ENCODE assay signal across 1 cellular context in the genomic region with DNA sequence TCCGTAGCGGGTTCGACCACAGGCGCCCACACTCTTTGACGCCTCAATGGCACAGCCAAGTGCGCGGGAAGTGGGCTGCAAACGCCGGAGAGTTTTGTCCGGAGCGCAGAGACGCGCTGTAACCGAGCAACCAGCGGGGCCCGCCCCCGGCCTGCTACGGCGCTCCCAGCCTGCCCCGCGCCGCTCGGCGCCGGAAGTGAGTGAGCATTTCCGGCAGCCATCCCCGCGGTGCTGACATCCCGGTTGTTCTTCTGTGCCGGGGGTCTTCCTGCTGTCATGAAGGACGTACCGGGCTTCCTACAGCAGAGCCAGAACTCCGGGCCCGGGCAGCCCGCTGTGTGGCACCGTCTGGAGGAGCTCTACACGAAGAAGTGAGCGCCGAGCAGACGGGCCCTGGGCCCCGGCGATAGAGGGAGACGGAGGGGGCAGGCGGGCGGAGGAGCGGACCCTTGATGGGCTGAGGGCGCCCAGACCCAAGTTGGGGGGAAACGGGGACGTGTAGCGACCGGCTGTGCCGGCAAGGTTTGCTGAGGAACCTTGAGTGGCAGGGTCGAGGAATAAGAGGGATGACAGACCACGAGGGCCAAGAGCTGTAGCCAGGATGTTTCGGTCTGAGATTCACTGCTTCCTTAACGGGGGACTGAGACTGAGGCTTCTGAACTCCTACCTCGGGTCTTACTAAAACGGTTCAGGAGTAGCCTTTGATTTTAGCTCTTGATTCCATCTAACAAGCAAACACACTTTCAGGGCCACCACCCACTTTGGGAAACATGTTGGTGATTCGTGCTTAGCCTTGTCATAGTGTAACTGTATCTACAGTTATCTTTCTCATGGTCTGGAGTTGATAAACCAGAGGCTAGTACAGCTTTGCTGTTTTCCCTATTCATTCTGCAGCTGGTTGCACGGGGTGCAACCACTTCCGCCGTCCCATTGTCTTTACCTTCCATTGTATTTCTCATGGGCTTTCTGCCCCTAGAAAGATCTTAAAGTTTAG.
A peak's percentile ranks its signal among the peaks of the same experiment; 100 is the strongest.
TF ChIP-seq lines count a peak whose summit lies in the region.

A gene (plus strand): TSS at position 203 of the 994 bp plus-strand sequence. CDS start 74 bp downstream, at position 277.

TF ChIP-seq in K562, 482 proteins besides CTCF, POLR2A, EP300 and RAD21 (continued from another document and continues in another):
- TF ChIP-seq, protein P1, sequence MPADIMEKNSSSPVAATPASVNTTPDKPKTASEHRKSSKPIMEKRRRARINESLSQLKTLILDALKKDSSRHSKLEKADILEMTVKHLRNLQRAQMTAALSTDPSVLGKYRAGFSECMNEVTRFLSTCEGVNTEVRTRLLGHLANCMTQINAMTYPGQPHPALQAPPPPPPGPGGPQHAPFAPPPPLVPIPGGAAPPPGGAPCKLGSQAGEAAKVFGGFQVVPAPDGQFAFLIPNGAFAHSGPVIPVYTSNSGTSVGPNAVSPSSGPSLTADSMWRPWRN (IDR thresholded peaks at IDR 0.05; ENCODE audit: low read depth) = no peak
- TF ChIP-seq HMG20B (CRISPR knock-in tag; IDR thresholded peaks at IDR 0.05) = no peak
- peak; percentile 9; the same call in 1 of the 2 replicates for TF ChIP-seq TOE1 (IDR thresholded peaks at IDR 0.05; ENCODE audit: borderline replicate concordance)
- TF ChIP-seq TOE1 (CRISPR knock-in tag; IDR thresholded peaks at IDR 0.05; ENCODE audit: borderline replicate concordance, low read depth) = peak; percentile 16; the same call in 1 of the 2 replicates
- no peak for TF ChIP-seq ZNF239 (CRISPR knock-in tag; IDR thresholded peaks at IDR 0.05)
- peak; percentile 70; the same call in 1 of the 2 replicates for TF ChIP-seq TGIF2 (CRISPR knock-in tag; IDR thresholded peaks at IDR 0.05)
- TF ChIP-seq SMAD3 (CRISPR knock-in tag; conservative IDR thresholded peaks at IDR 0.05) = no peak
- no peak for TF ChIP-seq SRSF1 (IDR thresholded peaks at IDR 0.05; ENCODE audit: low read depth, low read length)
- no peak for TF ChIP-seq FIP1L1 (IDR thresholded peaks at IDR 0.05; ENCODE audit: low read depth, low read length, poor library complexity, severe bottlenecking)
- no peak for TF ChIP-seq ZNF77 (CRISPR knock-in tag; IDR thresholded peaks at IDR 0.05)
- peak; percentile 46; the same call in 1 of the 2 replicates for TF ChIP-seq ZNF431 (CRISPR knock-in tag; IDR thresholded peaks at IDR 0.05)
- TF ChIP-seq FOXP1 (CRISPR knock-in tag; IDR thresholded peaks at IDR 0.05) = no peak
- peak; percentile 68 to 72 for TF ChIP-seq NRF1 (conservative IDR thresholded peaks at IDR 0.05 in 1 of 2, IDR thresholded peaks at IDR 0.05 in 1 of 2)
- no peak for TF ChIP-seq RCOR1 (IDR thresholded peaks at IDR 0.05; ENCODE audit: borderline replicate concordance in 1 of 2, low read depth in 2 of 2, low read length in 2 of 2)
- TF ChIP-seq, protein P2, sequence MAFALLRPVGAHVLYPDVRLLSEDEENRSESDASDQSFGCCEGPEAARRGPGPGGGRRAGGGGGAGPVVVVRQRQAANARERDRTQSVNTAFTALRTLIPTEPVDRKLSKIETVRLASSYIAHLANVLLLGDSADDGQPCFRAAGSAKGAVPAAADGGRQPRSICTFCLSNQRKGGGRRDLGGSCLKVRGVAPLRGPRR (CRISPR knock-in tag; IDR thresholded peaks at IDR 0.05) = no peak
- peak; percentile 45 for TF ChIP-seq NCOA1 (IDR thresholded peaks at IDR 0.05; ENCODE audit: low read depth)
- TF ChIP-seq ZNF23 (CRISPR knock-in tag; IDR thresholded peaks at IDR 0.05) = no peak
- TF ChIP-seq SAP30 (IDR thresholded peaks at IDR 0.05; ENCODE audit: borderline replicate concordance, insufficient read depth, low read depth, low read length, poor library complexity, severe bottlenecking) = peak; percentile 95
- no peak for TF ChIP-seq TCF7 (IDR thresholded peaks at IDR 0.05; ENCODE audit: borderline replicate concordance)
- TF ChIP-seq TBL1XR1 (IDR thresholded peaks at IDR 0.05; ENCODE audit: low read length in 2 of 2) = no peak
- TF ChIP-seq MYBL2 (IDR thresholded peaks at IDR 0.05; ENCODE audit: low read depth) = no peak
- TF ChIP-seq MYBL2 (CRISPR knock-in tag; IDR thresholded peaks at IDR 0.05; ENCODE audit: borderline replicate concordance) = no peak
- TF ChIP-seq ZNF140 (CRISPR knock-in tag; IDR thresholded peaks at IDR 0.05) = no peak
- TF ChIP-seq ETV5 (CRISPR knock-in tag; IDR thresholded peaks at IDR 0.05; ENCODE audit: low read depth) = peak; percentile 89
- no peak for TF ChIP-seq ZNF217 (CRISPR knock-in tag; IDR thresholded peaks at IDR 0.05)
- TF ChIP-seq SIX5 (IDR thresholded peaks at IDR 0.05; ENCODE audit: borderline replicate concordance in 1 of 2, insufficient read depth in 1 of 2, low read depth in 1 of 2, low read length in 2 of 2) = no peak
- TF ChIP-seq TAL1 (IDR thresholded peaks at IDR 0.05) = no peak
- TF ChIP-seq, protein P3, sequence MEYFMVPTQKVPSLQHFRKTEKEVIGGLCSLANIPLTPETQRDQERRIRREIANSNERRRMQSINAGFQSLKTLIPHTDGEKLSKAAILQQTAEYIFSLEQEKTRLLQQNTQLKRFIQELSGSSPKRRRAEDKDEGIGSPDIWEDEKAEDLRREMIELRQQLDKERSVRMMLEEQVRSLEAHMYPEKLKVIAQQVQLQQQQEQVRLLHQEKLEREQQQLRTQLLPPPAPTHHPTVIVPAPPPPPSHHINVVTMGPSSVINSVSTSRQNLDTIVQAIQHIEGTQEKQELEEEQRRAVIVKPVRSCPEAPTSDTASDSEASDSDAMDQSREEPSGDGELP (CRISPR knock-in tag; IDR thresholded peaks at IDR 0.05; ENCODE audit: borderline replicate concordance) = peak; percentile 72
- peak; percentile 50; the same call in 1 of the 2 replicates for TF ChIP-seq TEAD4 (IDR thresholded peaks at IDR 0.05; ENCODE audit: low read length)
- TF ChIP-seq TEAD4 (CRISPR knock-in tag; IDR thresholded peaks at IDR 0.05; ENCODE audit: borderline replicate concordance) = no peak
- 0 out of 2 replicates have a peak, but pooled peaks have one; percentile 76 for TF ChIP-seq EGR1 (conservative IDR thresholded peaks at IDR 0.05)
- TF ChIP-seq SUPT5H (IDR thresholded peaks at IDR 0.05) = peak; percentile 83
- no peak for TF ChIP-seq MYC (IDR thresholded peaks at IDR 0.05; ENCODE audit: low read depth, low read length)
- TF ChIP-seq MYC (CRISPR knock-in tag; IDR thresholded peaks at IDR 0.05; ENCODE audit: borderline replicate concordance, low read depth) = no peak
- no peak for TF ChIP-seq RFX5 (IDR thresholded peaks at IDR 0.05; ENCODE audit: low read depth, low read length)
- no peak for TF ChIP-seq ZFP36 (IDR thresholded peaks at IDR 0.05; ENCODE audit: low read depth, low read length, partially characterized antibody)
- TF ChIP-seq POLR2AphosphoS2 (IDR thresholded peaks at IDR 0.05; ENCODE audit: low read length) = peak; percentile 40; the same call in 1 of the 2 replicates
- TF ChIP-seq SP1 (CRISPR knock-in tag; IDR thresholded peaks at IDR 0.05) = peak; percentile 79
- 0 out of 2 replicates have a peak, but pooled peaks have one; percentile 66 for TF ChIP-seq KLF1 (tag; IDR thresholded peaks at IDR 0.05)
- TF ChIP-seq, protein P4, sequence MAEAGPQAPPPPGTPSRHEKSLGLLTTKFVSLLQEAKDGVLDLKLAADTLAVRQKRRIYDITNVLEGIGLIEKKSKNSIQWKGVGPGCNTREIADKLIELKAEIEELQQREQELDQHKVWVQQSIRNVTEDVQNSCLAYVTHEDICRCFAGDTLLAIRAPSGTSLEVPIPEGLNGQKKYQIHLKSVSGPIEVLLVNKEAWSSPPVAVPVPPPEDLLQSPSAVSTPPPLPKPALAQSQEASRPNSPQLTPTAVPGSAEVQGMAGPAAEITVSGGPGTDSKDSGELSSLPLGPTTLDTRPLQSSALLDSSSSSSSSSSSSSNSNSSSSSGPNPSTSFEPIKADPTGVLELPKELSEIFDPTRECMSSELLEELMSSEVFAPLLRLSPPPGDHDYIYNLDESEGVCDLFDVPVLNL (CRISPR knock-in tag; IDR thresholded peaks at IDR 0.05; ENCODE audit: low read depth) = no peak
- no peak for TF ChIP-seq STAG1 (CRISPR knock-in tag; IDR thresholded peaks at IDR 0.05; ENCODE audit: borderline replicate concordance)
- TF ChIP-seq, protein P5, sequence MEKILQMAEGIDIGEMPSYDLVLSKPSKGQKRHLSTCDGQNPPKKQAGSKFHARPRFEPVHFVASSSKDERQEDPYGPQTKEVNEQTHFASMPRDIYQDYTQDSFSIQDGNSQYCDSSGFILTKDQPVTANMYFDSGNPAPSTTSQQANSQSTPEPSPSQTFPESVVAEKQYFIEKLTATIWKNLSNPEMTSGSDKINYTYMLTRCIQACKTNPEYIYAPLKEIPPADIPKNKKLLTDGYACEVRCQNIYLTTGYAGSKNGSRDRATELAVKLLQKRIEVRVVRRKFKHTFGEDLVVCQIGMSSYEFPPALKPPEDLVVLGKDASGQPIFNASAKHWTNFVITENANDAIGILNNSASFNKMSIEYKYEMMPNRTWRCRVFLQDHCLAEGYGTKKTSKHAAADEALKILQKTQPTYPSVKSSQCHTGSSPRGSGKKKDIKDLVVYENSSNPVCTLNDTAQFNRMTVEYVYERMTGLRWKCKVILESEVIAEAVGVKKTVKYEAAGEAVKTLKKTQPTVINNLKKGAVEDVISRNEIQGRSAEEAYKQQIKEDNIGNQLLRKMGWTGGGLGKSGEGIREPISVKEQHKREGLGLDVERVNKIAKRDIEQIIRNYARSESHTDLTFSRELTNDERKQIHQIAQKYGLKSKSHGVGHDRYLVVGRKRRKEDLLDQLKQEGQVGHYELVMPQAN (IDR thresholded peaks at IDR 0.05; ENCODE audit: borderline replicate concordance) = peak; percentile 97
- TF ChIP-seq, protein P6, sequence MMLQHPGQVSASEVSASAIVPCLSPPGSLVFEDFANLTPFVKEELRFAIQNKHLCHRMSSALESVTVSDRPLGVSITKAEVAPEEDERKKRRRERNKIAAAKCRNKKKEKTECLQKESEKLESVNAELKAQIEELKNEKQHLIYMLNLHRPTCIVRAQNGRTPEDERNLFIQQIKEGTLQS (IDR thresholded peaks at IDR 0.05) = no peak
- TF ChIP-seq, protein P6 (CRISPR knock-in tag; conservative IDR thresholded peaks at IDR 0.05) = peak; percentile 43; the same call in 1 of the 2 replicates
- TF ChIP-seq ZNF184 (CRISPR knock-in tag; IDR thresholded peaks at IDR 0.05) = no peak
- TF ChIP-seq DACH1 (IDR thresholded peaks at IDR 0.05; ENCODE audit: partially characterized antibody) = no peak
- TF ChIP-seq, protein P7, sequence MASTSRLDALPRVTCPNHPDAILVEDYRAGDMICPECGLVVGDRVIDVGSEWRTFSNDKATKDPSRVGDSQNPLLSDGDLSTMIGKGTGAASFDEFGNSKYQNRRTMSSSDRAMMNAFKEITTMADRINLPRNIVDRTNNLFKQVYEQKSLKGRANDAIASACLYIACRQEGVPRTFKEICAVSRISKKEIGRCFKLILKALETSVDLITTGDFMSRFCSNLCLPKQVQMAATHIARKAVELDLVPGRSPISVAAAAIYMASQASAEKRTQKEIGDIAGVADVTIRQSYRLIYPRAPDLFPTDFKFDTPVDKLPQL (IDR thresholded peaks at IDR 0.05; ENCODE audit: extremely low read depth, insufficient read length) = no peak
- no peak for TF ChIP-seq NCOA6 (IDR thresholded peaks at IDR 0.05)
- peak; percentile 93 for TF ChIP-seq RBFOX2 (IDR thresholded peaks at IDR 0.05; ENCODE audit: low read depth, low read length)
- no peak for TF ChIP-seq ZNF785 (CRISPR knock-in tag; IDR thresholded peaks at IDR 0.05)
- TF ChIP-seq, protein P8, sequence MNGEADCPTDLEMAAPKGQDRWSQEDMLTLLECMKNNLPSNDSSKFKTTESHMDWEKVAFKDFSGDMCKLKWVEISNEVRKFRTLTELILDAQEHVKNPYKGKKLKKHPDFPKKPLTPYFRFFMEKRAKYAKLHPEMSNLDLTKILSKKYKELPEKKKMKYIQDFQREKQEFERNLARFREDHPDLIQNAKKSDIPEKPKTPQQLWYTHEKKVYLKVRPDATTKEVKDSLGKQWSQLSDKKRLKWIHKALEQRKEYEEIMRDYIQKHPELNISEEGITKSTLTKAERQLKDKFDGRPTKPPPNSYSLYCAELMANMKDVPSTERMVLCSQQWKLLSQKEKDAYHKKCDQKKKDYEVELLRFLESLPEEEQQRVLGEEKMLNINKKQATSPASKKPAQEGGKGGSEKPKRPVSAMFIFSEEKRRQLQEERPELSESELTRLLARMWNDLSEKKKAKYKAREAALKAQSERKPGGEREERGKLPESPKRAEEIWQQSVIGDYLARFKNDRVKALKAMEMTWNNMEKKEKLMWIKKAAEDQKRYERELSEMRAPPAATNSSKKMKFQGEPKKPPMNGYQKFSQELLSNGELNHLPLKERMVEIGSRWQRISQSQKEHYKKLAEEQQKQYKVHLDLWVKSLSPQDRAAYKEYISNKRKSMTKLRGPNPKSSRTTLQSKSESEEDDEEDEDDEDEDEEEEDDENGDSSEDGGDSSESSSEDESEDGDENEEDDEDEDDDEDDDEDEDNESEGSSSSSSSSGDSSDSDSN (IDR thresholded peaks at IDR 0.05; ENCODE audit: borderline replicate concordance in 1 of 2, low read depth in 2 of 2, low read length in 2 of 2) = peak in 1 of 2 experiments; percentile 48; a peak in 1 of 4 replicates
- TF ChIP-seq HNRNPLL (IDR thresholded peaks at IDR 0.05; ENCODE audit: low read depth, low read length, poor library complexity, severe bottlenecking) = peak; percentile 91
- no peak for TF ChIP-seq PHTF2 (CRISPR knock-in tag; IDR thresholded peaks at IDR 0.05)
- TF ChIP-seq ZBTB7A (IDR thresholded peaks at IDR 0.05; ENCODE audit: borderline replicate concordance, control insufficient read depth, low read depth, low read length) = peak; percentile 36; the same call in 1 of the 2 replicates
- no peak for TF ChIP-seq MED1 (CRISPR knock-in tag; IDR thresholded peaks at IDR 0.05; ENCODE audit: borderline replicate concordance)
- no peak for TF ChIP-seq ZSCAN29 (IDR thresholded peaks at IDR 0.05)
- no peak for TF ChIP-seq STAT5B (CRISPR knock-in tag; IDR thresholded peaks at IDR 0.05)
- TF ChIP-seq FOXA3 (CRISPR knock-in tag; conservative IDR thresholded peaks at IDR 0.05 in 1 of 2, IDR thresholded peaks at IDR 0.05 in 1 of 2) = no peak
- TF ChIP-seq, protein P9, sequence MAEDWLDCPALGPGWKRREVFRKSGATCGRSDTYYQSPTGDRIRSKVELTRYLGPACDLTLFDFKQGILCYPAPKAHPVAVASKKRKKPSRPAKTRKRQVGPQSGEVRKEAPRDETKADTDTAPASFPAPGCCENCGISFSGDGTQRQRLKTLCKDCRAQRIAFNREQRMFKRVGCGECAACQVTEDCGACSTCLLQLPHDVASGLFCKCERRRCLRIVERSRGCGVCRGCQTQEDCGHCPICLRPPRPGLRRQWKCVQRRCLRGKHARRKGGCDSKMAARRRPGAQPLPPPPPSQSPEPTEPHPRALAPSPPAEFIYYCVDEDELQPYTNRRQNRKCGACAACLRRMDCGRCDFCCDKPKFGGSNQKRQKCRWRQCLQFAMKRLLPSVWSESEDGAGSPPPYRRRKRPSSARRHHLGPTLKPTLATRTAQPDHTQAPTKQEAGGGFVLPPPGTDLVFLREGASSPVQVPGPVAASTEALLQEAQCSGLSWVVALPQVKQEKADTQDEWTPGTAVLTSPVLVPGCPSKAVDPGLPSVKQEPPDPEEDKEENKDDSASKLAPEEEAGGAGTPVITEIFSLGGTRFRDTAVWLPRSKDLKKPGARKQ (CRISPR knock-in tag; IDR thresholded peaks at IDR 0.05) = no peak
- no peak for TF ChIP-seq MIER1 (IDR thresholded peaks at IDR 0.05; ENCODE audit: low read depth)
- no peak for TF ChIP-seq POLR3A (IDR thresholded peaks at IDR 0.05; ENCODE audit: borderline replicate concordance, extremely low read depth, insufficient read depth, insufficient read length)
- TF ChIP-seq POLR2AphosphoS5 (IDR thresholded peaks at IDR 0.05; ENCODE audit: control insufficient read depth, insufficient read depth, low read depth, low read length) = peak; percentile 26
